In genomic region chr1:15740833-15741182, GRCh38 we compare ENCODE assay signal across 15 cellular contexts. TPM values are rescaled to one million over a fixed set of nuclear protein-coding genes. Genes with fewer than 3 reads are reported as not detected.
"Had no signal": no experiment of that assay in that cellular context is flagged by ENCODE, and none has a peak within 500 bp of the region (broad histone marks: within the 10 kb centered on the region; RNA-seq: fewer than 3 reads in every experiment).

No MANE protein-coding gene starts in this region.

- H3K4me3 ChIP-seq: cardiac muscle cell, esophagus squamous epithelium, left ventricle myocardium inferior, sigmoid colon had no signal

- H3K36me3 ChIP-seq: cardiac muscle cell, esophagus squamous epithelium, left ventricle myocardium inferior, sigmoid colon had no signal

- FAIRE-seq: kidney had no signal

- H3K9me3 ChIP-seq: esophagus squamous epithelium, left ventricle myocardium inferior, sigmoid colon had no signal

- DNase-seq: activated gamma-delta T cell, cortex of kidney, esophagus squamous epithelium had no signal

- H3K27ac ChIP-seq: cardiac muscle cell, left ventricle myocardium inferior, sigmoid colon had no signal

- H3K27me3 ChIP-seq: cardiac muscle cell, esophagus squamous epithelium, sigmoid colon had no signal

RNA-seq across cellular contexts. Expression of gene TMEM82, which starts 1.5 kb away (rescaled TPM):
- total RNA-seq: activated CD8-positive, alpha-beta T cell treated with anti-CD3 and anti-CD28 coated beads, Interleukin-2, amount 10 ng/mL, durations not matched to agents 7 days and 5 days; activated naive CD4-positive, alpha-beta T cell treated with anti-CD3 and anti-CD28 coated beads, Interleukin-2, amount 50 U/mL, for 72 hours; endothelial cell of umbilical vein; esophagus squamous epithelium; fibroblast of villous mesenchyme; left ventricle myocardium inferior; osteocyte; subcutaneous adipose tissue had no signal
- polyA plus RNA-seq: cardiac muscle cell, endothelial cell of umbilical vein, neural cell had no signal

RNA-seq across cellular contexts. Expression of gene FBLIM1, which starts 17.8 kb away (rescaled TPM):
- total RNA-seq: activated CD8-positive, alpha-beta T cell treated with anti-CD3 and anti-CD28 coated beads, Interleukin-2, amount 10 ng/mL, durations not matched to agents 7 days and 5 days; activated T-cell treated with anti-CD3 and anti-CD28 coated beads, Interleukin-2, amount 50 U/mL, for 72 hours had no signal
